9 cellular contexts compared by ENCODE assay signal in genomic region chr4:110586137-110586850, GRCh38.
DNase-seq lines count a peak whose midpoint lies in the region; ATAC-seq and TF ChIP-seq lines count a peak whose summit lies in the region.
"Had no signal": no experiment of that assay in that cellular context is flagged by ENCODE, and none has a peak within 500 bp of the region (broad histone marks: within the 10 kb centered on the region; RNA-seq: fewer than 3 reads in every experiment).

No MANE protein-coding gene starts in this region.

- no peak overlapping the region for H3K27ac Mint-ChIP-seq in nephron
- H3K27ac Mint-ChIP-seq: T-helper 1 cell treated with Interleukin-12 subunit alpha and Interleukin-12 subunit beta and Interleukin-4 antibody, amounts not matched to agents 30 μg/mL and 1 μg/mL, for 36 hours had no signal

- no peak for TF ChIP-seq POLR2A in GM18505 (IDR thresholded peaks at IDR 0.05; ENCODE audit: borderline replicate concordance, extremely low read depth, insufficient read depth, insufficient read length)

- H3K4me1 Mint-ChIP-seq in nephron = no peaks in the 10 kb centered on the region

- H3K4me3 Mint-ChIP-seq in nephron = peak overlapping the region in 1 of 3 experiments; percentile 10
- H3K4me3 Mint-ChIP-seq: T-helper 1 cell treated with Interleukin-12 subunit alpha and Interleukin-12 subunit beta and Interleukin-4 antibody, amounts not matched to agents 30 μg/mL and 1 μg/mL, for 36 hours had no signal

- H3K4me3 ChIP-seq in GM06990 (replicated peaks; ENCODE audit: low read depth, low read length) (no peak overlapping the region), coronary artery (peak overlapping the region; percentile 42)

- peaks cover 5% of the 10 kb centered on the region for H3K9me3 Mint-ChIP-seq in nephron
- H3K9me3 Mint-ChIP-seq: T-helper 1 cell treated with Interleukin-12 subunit alpha and Interleukin-12 subunit beta and Interleukin-4 antibody, amounts not matched to agents 30 μg/mL and 1 μg/mL, for 36 hours had no signal

- DNase-seq in GM06990 (ENCODE audit: extremely low read depth, insufficient read length) (no peak), NCI-H226 (peak; percentile 45), coronary artery (ENCODE audit: low spot score) (no peak)

- H3K36me3 Mint-ChIP-seq in nephron (ENCODE audit: low read depth) = peaks cover 4% of the 10 kb centered on the region

- H3K36me3 ChIP-seq in GM06990 (ENCODE audit: control insufficient read depth, insufficient read depth, low read length) = no peaks in the 10 kb centered on the region

- no peak for ATAC-seq in HG02588 (IDR thresholded peaks at IDR 0.05; ENCODE audit: unreplicated experiment)
- no peak for ATAC-seq in GM21381 (IDR thresholded peaks at IDR 0.05; ENCODE audit: unreplicated experiment)
- no peak for ATAC-seq in GM18505 (IDR thresholded peaks at IDR 0.05; ENCODE audit: unreplicated experiment)
- ATAC-seq in HG03025 (IDR thresholded peaks at IDR 0.05; ENCODE audit: low FRiP score, unreplicated experiment) = no peak

- H3K27me3 Mint-ChIP-seq in nephron (ENCODE audit: low read depth) = no peaks in the 10 kb centered on the region

- no peaks in the 10 kb centered on the region for H3K27me3 ChIP-seq in GM06990 (replicated peaks; ENCODE audit: control insufficient read depth, insufficient read depth, low read length)

- TF ChIP-seq CTCF in GM06990 (IDR thresholded peaks at IDR 0.05; ENCODE audit: insufficient read depth, low read length, poor library complexity, severe bottlenecking) (peak; percentile 45), coronary artery (IDR thresholded peaks at IDR 0.05) (no peak), nephron (IDR thresholded peaks at IDR 0.05; ENCODE audit: unreplicated experiment in 3 of 3) (peak; percentile 53 to 62 (median 55))

- H3K27ac ChIP-seq in coronary artery = no peak overlapping the region
